Comparison of ENCODE assay signal across 13 cellular contexts in genomic region chr6:37507690-37508421, GRCh38. TPM values are rescaled to one million over a fixed set of nuclear protein-coding genes. Genes with fewer than 3 reads are reported as not detected.
DNase-seq lines count a peak whose midpoint lies in the region; ATAC-seq and TF ChIP-seq lines count a peak whose summit lies in the region.
"Had no signal": no experiment of that assay in that cellular context is flagged by ENCODE, and none has a peak within 500 bp of the region (broad histone marks: within the 10 kb centered on the region; RNA-seq: fewer than 3 reads in every experiment).

No MANE protein-coding gene starts in this region.

- peaks cover 2% of the 10 kb centered on the region for H3K9me3 Mint-ChIP-seq in activated CD8-positive, alpha-beta T cell treated with anti-CD3 and anti-CD28 coated beads for 36 hours
- peaks cover 0 to 2% (median 0%) of the 10 kb centered on the region in 9 donors for H3K9me3 Mint-ChIP-seq in naive thymus-derived CD8-positive, alpha-beta T cell

- no peaks in the 10 kb centered on the region for H3K27me3 Mint-ChIP-seq in activated CD8-positive, alpha-beta T cell treated with anti-CD3 and anti-CD28 coated beads for 36 hours
- H3K27me3 Mint-ChIP-seq in naive thymus-derived CD8-positive, alpha-beta T cell = no peaks in the 10 kb centered on the region

- peak overlapping the region; percentile 77 for H3K27ac Mint-ChIP-seq in activated CD8-positive, alpha-beta T cell treated with anti-CD3 and anti-CD28 coated beads for 36 hours
- peak overlapping the region; percentile 53 to 96 (median 86) for H3K27ac Mint-ChIP-seq in naive thymus-derived CD8-positive, alpha-beta T cell

- CTCF ChIA-PET in activated CD8-positive, alpha-beta T cell treated with anti-CD3 and anti-CD28 coated beads for 36 hours (lab: Charles Lee) = interaction anchor here (1.0 to 1.9 kb wide), 4 partner anchors 9 to 58 kb away, joined by 4 to 5 read pairs (median 5); no protein-coding TSS in a partner anchor

- POLR2A ChIA-PET in activated CD8-positive, alpha-beta T cell treated with anti-CD3 and anti-CD28 coated beads for 36 hours (lab: Charles Lee) = interaction anchor here (1.0 to 2.3 kb wide), 5 partner anchors 8 to 29 kb away, joined by 3 to 23 read pairs (median 4); partner anchors contain the start of gene CCDC167
- POLR2A ChIA-PET in naive thymus-derived CD8-positive, alpha-beta T cell (lab: Charles Lee) = interaction anchor here (1.0 to 9.8 kb wide), 3 partner anchors 7 to 16 kb away, joined by 3 to 330 read pairs (median 3); no protein-coding TSS in a partner anchor

- no peaks in the 10 kb centered on the region for H3K36me3 Mint-ChIP-seq in activated CD8-positive, alpha-beta T cell treated with anti-CD3 and anti-CD28 coated beads for 36 hours (ENCODE audit: low read depth)
- no peaks in the 10 kb centered on the region for H3K36me3 Mint-ChIP-seq in naive thymus-derived CD8-positive, alpha-beta T cell

- peak; percentile 78 to 87 for ATAC-seq in activated CD4-positive, CD25-positive, alpha-beta regulatory T cell treated with anti-CD3 and anti-CD28 coated beads, Interleukin-2, amount 50 U/mL, for 24 hours
- ATAC-seq in activated CD8-positive, alpha-beta T cell treated with anti-CD3 and anti-CD28 coated beads for 36 hours = peak; percentile 74
- ATAC-seq in naive thymus-derived CD8-positive, alpha-beta T cell = peak; percentile 27 to 47
- no peak for ATAC-seq in HG03457 (IDR thresholded peaks at IDR 0.05; ENCODE audit: unreplicated experiment)
- ATAC-seq in GM21529 (IDR thresholded peaks at IDR 0.05; ENCODE audit: unreplicated experiment) = no peak
- ATAC-seq: left ventricle myocardium superior had no signal

- TF ChIP-seq CTCF in activated CD8-positive, alpha-beta T cell treated with anti-CD3 and anti-CD28 coated beads for 36 hours (IDR thresholded peaks at IDR 0.05) = no peak

- H3K36me3 ChIP-seq in KOPT-K1 (ENCODE audit: insufficient read depth, low read length) = no peaks in the 10 kb centered on the region
- H3K36me3 ChIP-seq: breast epithelium, HAP-1 had no signal

- peak overlapping the region; percentile 64 for H3K27ac ChIP-seq in KOPT-K1 (ENCODE audit: low read depth, low read length, poor library complexity, severe bottlenecking)
- H3K27ac ChIP-seq: breast epithelium had no signal

- no peak for DNase-seq in activated CD4-positive, CD25-positive, alpha-beta regulatory T cell treated with anti-CD3 and anti-CD28 coated beads, Interleukin-2, amount 50 U/mL, for 72 hours
- peak; percentile 72 for DNase-seq in activated CD8-positive, alpha-beta T cell treated with anti-CD3 and anti-CD28 coated beads for 36 hours
- DNase-seq in naive thymus-derived CD8-positive, alpha-beta T cell = peak in 6 of 10 donors; percentile 35 to 62 (median 38)
- DNase-seq in RKO (ENCODE audit: low spot score) = no peak
- DNase-seq: ACHN, hippocampal formation, left ventricle myocardium superior had no signal

- peaks cover 63% of the 10 kb centered on the region for H3K4me1 Mint-ChIP-seq in activated CD8-positive, alpha-beta T cell treated with anti-CD3 and anti-CD28 coated beads for 36 hours (ENCODE audit: low read depth)
- H3K4me1 Mint-ChIP-seq in naive thymus-derived CD8-positive, alpha-beta T cell = peaks cover 44 to 88% (median 70%) of the 10 kb centered on the region in 4 donors

- no peak overlapping the region for H3K4me3 Mint-ChIP-seq in activated CD8-positive, alpha-beta T cell treated with anti-CD3 and anti-CD28 coated beads for 36 hours
- peak overlapping the region in 9 of 10 donors; percentile 16 to 80 (median 50) for H3K4me3 Mint-ChIP-seq in naive thymus-derived CD8-positive, alpha-beta T cell

- intact Hi-C loops in activated CD8-positive, alpha-beta T cell treated with anti-CD3 and anti-CD28 coated beads for 36 hours (cut with micrococcal nuclease) = no loop called here

- H3K9me3 ChIP-seq in KOPT-K1 (ENCODE audit: insufficient read depth, low read length, poor library complexity, severe bottlenecking) = no peaks in the 10 kb centered on the region
- H3K9me3 ChIP-seq: breast epithelium, HAP-1 had no signal

RNA-seq across cellular contexts. Expression of gene CCDC167, which starts 8.2 kb away (rescaled TPM):
- 10 to 100 TPM; 63.7 to 68.1 TPM for total RNA-seq in activated CD8-positive, alpha-beta T cell treated with anti-CD3 and anti-CD28 coated beads for 36 hours
- total RNA-seq in naive thymus-derived CD8-positive, alpha-beta T cell = 10 to 100 TPM; 17.9 TPM
- 10 to 100 TPM; 64.3 to 74.7 (median 69.3) TPM for polyA plus RNA-seq in naive thymus-derived CD8-positive, alpha-beta T cell

Comparison
In these comparisons a context has a peak if more than half of its experiments do, and no peak if none do; other contexts are left out.
1. ATAC-seq: peak in activated CD4-positive, CD25-positive, alpha-beta regulatory T cell treated with anti-CD3 and anti-CD28 coated beads, Interleukin-2, amount 50 U/mL, for 24 hours (2 of 2), activated CD8-positive, alpha-beta T cell treated with anti-CD3 and anti-CD28 coated beads for 36 hours (single experiment) and naive thymus-derived CD8-positive, alpha-beta T cell (2 of 2); none in HG03457 (single experiment) and GM21529 (single experiment).
2. DNase-seq: peak in activated CD8-positive, alpha-beta T cell treated with anti-CD3 and anti-CD28 coated beads for 36 hours (single experiment) and naive thymus-derived CD8-positive, alpha-beta T cell (6 of 10); none in activated CD4-positive, CD25-positive, alpha-beta regulatory T cell treated with anti-CD3 and anti-CD28 coated beads, Interleukin-2, amount 50 U/mL, for 72 hours (single experiment) and RKO (single experiment).